ENCODE assay signal across 14 cellular contexts in the genomic region with DNA sequence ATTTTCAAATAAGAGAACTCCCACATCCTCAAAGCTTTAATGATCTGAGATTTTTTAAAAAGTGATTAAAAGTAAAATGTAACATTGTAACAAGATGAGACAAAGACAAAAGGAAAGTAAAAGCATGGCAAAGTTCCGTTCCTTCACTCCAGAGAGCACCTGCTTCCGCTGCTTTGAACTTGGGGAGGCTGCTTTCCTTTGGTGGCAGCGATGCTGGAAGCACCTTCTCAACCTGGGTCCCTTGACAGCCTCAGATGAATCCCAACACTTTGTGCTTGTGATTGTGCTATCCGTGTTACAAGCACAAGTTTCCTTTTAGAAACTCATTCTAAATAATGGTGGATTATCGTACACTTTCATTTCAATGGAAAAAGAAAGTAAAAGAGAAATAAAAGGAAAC.
DNase-seq lines count a peak whose midpoint lies in the region; ATAC-seq lines count a peak whose summit lies in the region.
"Had no signal": no experiment of that assay in that cellular context is flagged by ENCODE, and none has a peak within 500 bp of the region (broad histone marks: within the 10 kb centered on the region; RNA-seq: fewer than 3 reads in every experiment).

No MANE protein-coding gene starts in this region.

- peaks cover 44% of the 10 kb centered on the region for H3K4me1 Mint-ChIP-seq in T-helper 2 cell treated with Interferon-gamma antibody and Interleukin-4, amounts not matched to agents 5 μg/mL and 100 μg/mL, for 36 hours (ENCODE audit: low read depth)
- peaks cover 21% of the 10 kb centered on the region for H3K4me1 Mint-ChIP-seq in central memory CD8-positive, alpha-beta T cell

- peak; percentile 54 for DNase-seq in activated CD4-positive, alpha-beta T cell treated with anti-CD3 and anti-CD28 coated beads for 48 hours
- no peak for DNase-seq in activated CD4-positive, alpha-beta T cell treated with anti-CD3 and anti-CD28 coated beads, Interleukin-2, amount 50 U/mL, for 4 hours
- no peak for DNase-seq in T-helper 2 cell treated with Interferon-gamma antibody and Interleukin-4, amounts not matched to agents 5 μg/mL and 100 μg/mL, for 36 hours (ENCODE audit: low spot score)
- DNase-seq in central memory CD8-positive, alpha-beta T cell (ENCODE audit: low spot score in 2 of 2), result no peak
- DNase-seq in stimulated activated naive CD4-positive, alpha-beta T cell treated with Interleukin-2 at 50 U/mL for 16 hours (lab: John Stamatoyannopoulos, UW), result peak; percentile 11
- no peak for DNase-seq in NCI-H748 treated with DMSO at 0.1 percent for 48 hours (lab: John Stamatoyannopoulos, UW)
- DNase-seq: Calu3; erythroblast; heart left ventricle; HFFc6; left lung; NK-92 treated with Interleukin-12 subunit alpha and Interleukin-12 subunit beta, amount 100 ng/mL, for 24 hours had no signal

- ATAC-seq in central memory CD8-positive, alpha-beta T cell (replicated peaks; ENCODE audit: extremely low read depth, poor library complexity, severe bottlenecking), result no peak
- ATAC-seq in HG03135 (IDR thresholded peaks at IDR 0.05; ENCODE audit: unreplicated experiment) (no peak), GM21526 (IDR thresholded peaks at IDR 0.05; ENCODE audit: low FRiP score, unreplicated experiment) (no peak)
- ATAC-seq: heart left ventricle, left lung had no signal

- H3K27me3 Mint-ChIP-seq in T-helper 2 cell treated with Interferon-gamma antibody and Interleukin-4, amounts not matched to agents 5 μg/mL and 100 μg/mL, for 36 hours (ENCODE audit: low read depth), result no peaks in the 10 kb centered on the region
- H3K27me3 Mint-ChIP-seq in central memory CD8-positive, alpha-beta T cell, result no peaks in the 10 kb centered on the region

- peak overlapping the region; percentile 98 for H3K27ac Mint-ChIP-seq in T-helper 2 cell treated with Interferon-gamma antibody and Interleukin-4, amounts not matched to agents 5 μg/mL and 100 μg/mL, for 36 hours
- peak overlapping the region; percentile 91 for H3K27ac Mint-ChIP-seq in central memory CD8-positive, alpha-beta T cell (ENCODE audit: low read depth)
- H3K27ac Mint-ChIP-seq: HFFc6 had no signal

- H3K4me3 Mint-ChIP-seq in T-helper 2 cell treated with Interferon-gamma antibody and Interleukin-4, amounts not matched to agents 5 μg/mL and 100 μg/mL, for 36 hours, result peak overlapping the region; percentile 93
- H3K4me3 Mint-ChIP-seq in central memory CD8-positive, alpha-beta T cell, result peak overlapping the region; percentile 80
- H3K4me3 Mint-ChIP-seq: HFFc6 had no signal

- peaks cover 58% of the 10 kb centered on the region for H3K36me3 Mint-ChIP-seq in T-helper 2 cell treated with Interferon-gamma antibody and Interleukin-4, amounts not matched to agents 5 μg/mL and 100 μg/mL, for 36 hours (ENCODE audit: low read depth)
- H3K36me3 Mint-ChIP-seq in central memory CD8-positive, alpha-beta T cell (ENCODE audit: insufficient read depth), result peaks cover 18% of the 10 kb centered on the region

- no peaks in the 10 kb centered on the region for H3K9me3 Mint-ChIP-seq in T-helper 2 cell treated with Interferon-gamma antibody and Interleukin-4, amounts not matched to agents 5 μg/mL and 100 μg/mL, for 36 hours
- no peaks in the 10 kb centered on the region for H3K9me3 Mint-ChIP-seq in central memory CD8-positive, alpha-beta T cell
- H3K9me3 Mint-ChIP-seq: HFFc6 had no signal

Comparison
In these comparisons a context has a peak if more than half of its experiments do, and no peak if none do; other contexts are left out.
1. DNase-seq: peak in activated CD4-positive, alpha-beta T cell treated with anti-CD3 and anti-CD28 coated beads for 48 hours (single experiment) and stimulated activated naive CD4-positive, alpha-beta T cell treated with Interleukin-2 at 50 U/mL for 16 hours (single experiment); none in activated CD4-positive, alpha-beta T cell treated with anti-CD3 and anti-CD28 coated beads, Interleukin-2, amount 50 U/mL, for 4 hours (0 of 2), T-helper 2 cell treated with Interferon-gamma antibody and Interleukin-4, amounts not matched to agents 5 μg/mL and 100 μg/mL, for 36 hours (single experiment), central memory CD8-positive, alpha-beta T cell (0 of 2) and NCI-H748 treated with DMSO at 0.1 percent for 48 hours (single experiment).